ENCODE assay signal across 27 cellular contexts in genomic region chr1:29961676-29962059, GRCh38.
"Had no signal": no experiment of that assay in that cellular context is flagged by ENCODE, and none has a peak within 500 bp of the region (broad histone marks: within the 10 kb centered on the region; RNA-seq: fewer than 3 reads in every experiment).

No MANE protein-coding gene starts in this region.

- H3K36me3 Mint-ChIP-seq: natural killer cell; stimulated activated effector memory CD8-positive, alpha-beta T cell treated with anti-CD3 and anti-CD28 coated beads, Interleukin-12 subunit alpha, Interleukin-12 subunit beta, amount 100 ng/mL, for 72 hours; stimulated activated naive B cell treated with anti-CD40 and anti-IgM and Interleukin-4, amounts not matched to agents 10 μg/mL and 1 μg/mL and 100 μg/mL, for 72 hours had no signal

- H3K9me3 ChIP-seq: ovary, psoas muscle, right lobe of liver, sigmoid colon, stomach, thoracic aorta, thyroid gland, tibial nerve, upper lobe of right lung, uterus had no signal

- H3K79me2 ChIP-seq: parathyroid adenoma had no signal

- ATAC-seq: naive thymus-derived CD4-positive, alpha-beta T cell; natural killer cell; psoas muscle; right cardiac atrium; right lobe of liver; stimulated activated effector memory CD8-positive, alpha-beta T cell treated with anti-CD3 and anti-CD28 coated beads, Interleukin-12 subunit alpha, Interleukin-12 subunit beta, amount 100 ng/mL, for 72 hours; stimulated activated naive B cell treated with anti-CD40 and anti-IgM and Interleukin-4, amounts not matched to agents 10 μg/mL and 1 μg/mL and 100 μg/mL, for 72 hours; upper lobe of right lung had no signal

- DNase-seq: naive thymus-derived CD4-positive, alpha-beta T cell; natural killer cell; occipital lobe; ovary; psoas muscle; right cardiac atrium; small intestine; stimulated activated CD4-positive, alpha-beta T cell treated with anti-CD3 and anti-CD28 coated beads, Interleukin-15, amount 100 ng/mL, for 24 hours; stimulated activated CD4-positive, alpha-beta T cell treated with anti-CD3 and anti-CD28 coated beads, Interleukin-2, amount 100 ng/mL, for 24 hours; stimulated activated CD4-positive, alpha-beta T cell treated with anti-CD3 and anti-CD28 coated beads, Interleukin-2, amount 100 ng/mL, for 48 hours; stimulated activated CD4-positive, alpha-beta T cell treated with anti-CD3 and anti-CD28 coated beads, Interleukin-4, amount 100 ng/mL, for 24 hours; stimulated activated naive B cell treated with anti-CD40 and anti-IgM and Interleukin-4, amounts not matched to agents 10 μg/mL and 1 μg/mL and 100 μg/mL, for 72 hours; stimulated activated naive CD4-positive, alpha-beta T cell treated with Interleukin-2 at 50 U/mL for 16 hours; thyroid gland; trophoblast cell; upper lobe of right lung; uterus had no signal

- H3K4me1 Mint-ChIP-seq: naive thymus-derived CD4-positive, alpha-beta T cell; nephron; stimulated activated naive B cell treated with anti-CD40 and anti-IgM and Interleukin-4, amounts not matched to agents 10 μg/mL and 1 μg/mL and 100 μg/mL, for 72 hours had no signal

- H3K4me1 ChIP-seq: parathyroid adenoma, psoas muscle, right lobe of liver, sigmoid colon, stomach, thyroid gland, tibial nerve, upper lobe of right lung, uterus had no signal

- H3K27me3 ChIP-seq: ovary, right lobe of liver, thyroid gland, tibial nerve, uterus had no signal

- H3K9ac ChIP-seq: parathyroid adenoma had no signal

- H2AFZ ChIP-seq: parathyroid adenoma had no signal

- H3K4me3 ChIP-seq: ovary, psoas muscle, right lobe of liver, sigmoid colon, stomach, thoracic aorta, thyroid gland, tibial nerve, upper lobe of right lung, uterus had no signal

- H3K27ac Mint-ChIP-seq: naive thymus-derived CD4-positive, alpha-beta T cell; natural killer cell; nephron; progenitor cell of endocrine pancreas; stimulated activated effector memory CD8-positive, alpha-beta T cell treated with anti-CD3 and anti-CD28 coated beads, Interleukin-12 subunit alpha, Interleukin-12 subunit beta, amount 100 ng/mL, for 72 hours; stimulated activated naive B cell treated with anti-CD40 and anti-IgM and Interleukin-4, amounts not matched to agents 10 μg/mL and 1 μg/mL and 100 μg/mL, for 72 hours; stimulated activated naive CD8-positive, alpha-beta T cell treated with anti-CD3 and anti-CD28 coated beads, Interleukin-15, Interleukin-2, amounts not matched to agents 100 ng/mL and 50 ng/mL, for 24 hours had no signal

- H3K27ac ChIP-seq: ovary, parathyroid adenoma, psoas muscle, right lobe of liver, sigmoid colon, stomach, thoracic aorta, thyroid gland, tibial nerve, upper lobe of right lung, uterus had no signal

- H3K36me3 ChIP-seq: ovary, right lobe of liver, sigmoid colon, stomach, thoracic aorta, thyroid gland, tibial nerve, upper lobe of right lung, uterus had no signal

- FAIRE-seq: small intestine had no signal

- H3K4me3 Mint-ChIP-seq: naive thymus-derived CD4-positive, alpha-beta T cell; natural killer cell; nephron; stimulated activated effector memory CD8-positive, alpha-beta T cell treated with anti-CD3 and anti-CD28 coated beads, Interleukin-12 subunit alpha, Interleukin-12 subunit beta, amount 100 ng/mL, for 72 hours; stimulated activated naive B cell treated with anti-CD40 and anti-IgM and Interleukin-4, amounts not matched to agents 10 μg/mL and 1 μg/mL and 100 μg/mL, for 72 hours; stimulated activated naive CD8-positive, alpha-beta T cell treated with anti-CD3 and anti-CD28 coated beads, Interleukin-15, Interleukin-2, amounts not matched to agents 100 ng/mL and 50 ng/mL, for 24 hours had no signal

- H3K9me3 Mint-ChIP-seq: natural killer cell; nephron; stimulated activated effector memory CD8-positive, alpha-beta T cell treated with anti-CD3 and anti-CD28 coated beads, Interleukin-12 subunit alpha, Interleukin-12 subunit beta, amount 100 ng/mL, for 72 hours; stimulated activated naive CD8-positive, alpha-beta T cell treated with anti-CD3 and anti-CD28 coated beads, Interleukin-15, Interleukin-2, amounts not matched to agents 100 ng/mL and 50 ng/mL, for 24 hours had no signal
